Comparison of ENCODE assay signal across 20 cellular contexts in the genomic region with DNA sequence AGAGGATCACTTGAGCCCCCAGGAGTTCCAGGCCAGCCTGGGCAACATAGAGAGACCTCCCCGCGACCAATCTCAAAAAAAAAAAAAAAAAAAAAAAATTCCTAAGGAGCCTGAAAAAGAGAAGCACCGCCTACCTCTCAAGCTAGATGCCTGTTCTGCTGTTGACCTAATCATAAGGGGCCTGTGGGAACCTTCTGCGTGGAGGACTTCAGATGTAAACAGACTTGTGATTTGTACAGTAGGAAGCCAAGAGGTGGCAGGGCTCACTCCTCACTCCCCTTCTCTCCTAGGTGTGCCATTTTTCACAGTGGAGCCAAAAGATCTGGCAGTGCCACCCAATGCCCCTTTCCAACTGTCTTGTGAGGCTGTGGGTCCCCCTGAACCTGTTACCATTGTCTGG. TPM values are rescaled to one million over a fixed set of nuclear protein-coding genes. Genes with fewer than 3 reads are reported as not detected.
DNase-seq lines count a peak whose midpoint lies in the region; ATAC-seq and TF ChIP-seq lines count a peak whose summit lies in the region.
"Had no signal": no experiment of that assay in that cellular context is flagged by ENCODE, and none has a peak within 500 bp of the region (broad histone marks: within the 10 kb centered on the region; RNA-seq: fewer than 3 reads in every experiment).

No MANE protein-coding gene starts in this region.

- DNase-seq in NT2/D1 (ENCODE audit: low read depth, low spot score) (no peak), type B pancreatic cell (ENCODE audit: extremely low spot score, unreplicated experiment) (no peak)
- DNase-seq: activated naive CD8-positive, alpha-beta T cell treated with anti-CD3 and anti-CD28 coated beads for 36 hours; foreskin keratinocyte; KBM-7; kidney; NCI-H1694 treated with DMSO at 0.1 percent for 48 hours; NCI-H345; RPMI8226; stimulated activated CD4-positive, alpha-beta T cell treated with anti-CD3 and anti-CD28 coated beads, Interleukin-15, amount 100 ng/mL, for 24 hours had no signal

- H3K4me1 ChIP-seq in NT2/D1 (ENCODE audit: insufficient read depth, insufficient read length): peaks cover 44% of the 10 kb centered on the region

- H3K9me3 ChIP-seq in NT2/D1 (ENCODE audit: insufficient read depth, low read length): no peaks in the 10 kb centered on the region
- H3K9me3 ChIP-seq: BE2C had no signal

- peak overlapping the region; percentile 66 for H3K9ac ChIP-seq in NT2/D1 (ENCODE audit: insufficient read length, low read depth)

- H3K27me3 Mint-ChIP-seq in nephron (ENCODE audit: low read depth) (peaks cover 10% of the 10 kb centered on the region), type B pancreatic cell (peaks cover 6% of the 10 kb centered on the region)

- peaks cover 76% of the 10 kb centered on the region for H3K4me1 Mint-ChIP-seq in nephron
- peaks cover 63% of the 10 kb centered on the region for H3K4me1 Mint-ChIP-seq in type B pancreatic cell (ENCODE audit: unreplicated experiment)

- no peaks in the 10 kb centered on the region for H3K27me3 ChIP-seq in NT2/D1 (ENCODE audit: insufficient read depth, insufficient read length)
- H3K27me3 ChIP-seq: BE2C had no signal

- no peak overlapping the region for H3K4me3 ChIP-seq in NT2/D1 (ENCODE audit: insufficient read length, low read depth)

- peak overlapping the region; percentile 90 for H3K27ac ChIP-seq in cingulate gyrus (ENCODE audit: low read depth, low read length)
- H3K27ac ChIP-seq: epithelial cell of prostate, foreskin keratinocyte had no signal

- H3K36me3 ChIP-seq in NT2/D1 (ENCODE audit: insufficient read depth, insufficient read length, low read length): peaks cover 53% of the 10 kb centered on the region

- peak overlapping the region; percentile 98 to 100 (median 99) for H3K27ac Mint-ChIP-seq in nephron
- peak overlapping the region; percentile 60 for H3K27ac Mint-ChIP-seq in type B pancreatic cell
- H3K27ac Mint-ChIP-seq: activated naive CD8-positive, alpha-beta T cell treated with anti-CD3 and anti-CD28 coated beads for 36 hours; dendritic cell treated with granulocyte-macrophage colony-stimulating factor and Interleukin-4, amounts not matched to agents 40 ng/mL and 50 ng/mL, for 4 days; stimulated activated effector memory CD8-positive, alpha-beta T cell treated with anti-CD3 and anti-CD28 coated beads, Interleukin-12 subunit alpha, Interleukin-12 subunit beta, amount 100 ng/mL, for 72 hours had no signal

- TF ChIP-seq CTCF in nephron (IDR thresholded peaks at IDR 0.05; ENCODE audit: unreplicated experiment in 3 of 3) (no peak), type B pancreatic cell (conservative IDR thresholded peaks at IDR 0.05) (no peak)

- H3K36me3 Mint-ChIP-seq in nephron (ENCODE audit: low read depth) (peaks cover 15% of the 10 kb centered on the region), type B pancreatic cell (no peaks in the 10 kb centered on the region)
- H3K36me3 Mint-ChIP-seq: activated naive CD8-positive, alpha-beta T cell treated with anti-CD3 and anti-CD28 coated beads for 36 hours had no signal

- ATAC-seq in GM21529 (IDR thresholded peaks at IDR 0.05; ENCODE audit: unreplicated experiment) (no peak), GM21825 (IDR thresholded peaks at IDR 0.05; ENCODE audit: unreplicated experiment) (no peak), GM19463 (IDR thresholded peaks at IDR 0.05; ENCODE audit: unreplicated experiment) (no peak)
- ATAC-seq: foreskin keratinocyte; stimulated activated effector memory CD8-positive, alpha-beta T cell treated with anti-CD3 and anti-CD28 coated beads, Interleukin-12 subunit alpha, Interleukin-12 subunit beta, amount 100 ng/mL, for 72 hours had no signal

- H3K4me3 Mint-ChIP-seq in nephron (peak overlapping the region; percentile 74 to 89 (median 76)), type B pancreatic cell (peak overlapping the region; percentile 41)
- H3K4me3 Mint-ChIP-seq: activated naive CD8-positive, alpha-beta T cell treated with anti-CD3 and anti-CD28 coated beads for 36 hours; dendritic cell treated with granulocyte-macrophage colony-stimulating factor and Interleukin-4, amounts not matched to agents 40 ng/mL and 50 ng/mL, for 4 days; stimulated activated effector memory CD8-positive, alpha-beta T cell treated with anti-CD3 and anti-CD28 coated beads, Interleukin-12 subunit alpha, Interleukin-12 subunit beta, amount 100 ng/mL, for 72 hours had no signal

- H3K9me3 Mint-ChIP-seq in nephron (no peaks in the 10 kb centered on the region), type B pancreatic cell (no peaks in the 10 kb centered on the region)
- H3K9me3 Mint-ChIP-seq: activated naive CD8-positive, alpha-beta T cell treated with anti-CD3 and anti-CD28 coated beads for 36 hours; dendritic cell treated with granulocyte-macrophage colony-stimulating factor and Interleukin-4, amounts not matched to agents 40 ng/mL and 50 ng/mL, for 4 days; stimulated activated effector memory CD8-positive, alpha-beta T cell treated with anti-CD3 and anti-CD28 coated beads, Interleukin-12 subunit alpha, Interleukin-12 subunit beta, amount 100 ng/mL, for 72 hours had no signal

RNA-seq across cellular contexts. Expression of gene TYRO3, which starts 3.2 kb away (rescaled TPM):
- total RNA-seq in type B pancreatic cell (ENCODE audit: low replicate concordance): 43.0 and 44.1 TPM in 2 replicates

RNA-seq across cellular contexts. Expression of gene RPAP1, which starts 18.2 kb away (rescaled TPM):
- total RNA-seq in type B pancreatic cell (ENCODE audit: low replicate concordance): 54.4 and 68.3 TPM in 2 replicates

RNA-seq across cellular contexts. Expression of gene LTK, which starts 48.6 kb away (rescaled TPM):
- 0.51 and 0.55 TPM in 2 replicates for total RNA-seq in type B pancreatic cell (ENCODE audit: low replicate concordance)
- total RNA-seq: foreskin keratinocyte, G401 had no signal
